In genomic region chr13:109180905-109181425, GRCh38 we compare ENCODE assay signal across 11 cellular contexts.
DNase-seq lines count a peak whose midpoint lies in the region; ATAC-seq and TF ChIP-seq lines count a peak whose summit lies in the region.
"Had no signal": no experiment of that assay in that cellular context is flagged by ENCODE, and none has a peak within 500 bp of the region (broad histone marks: within the 10 kb centered on the region; RNA-seq: fewer than 3 reads in every experiment).

No MANE protein-coding gene starts in this region.

- H3K4me3 Mint-ChIP-seq in stimulated activated memory B cell treated with anti-CD40 and anti-IgM and Interleukin-4, amounts not matched to agents 10 μg/mL and 1 μg/mL and 100 μg/mL, for 72 hours: no peak overlapping the region

- H2AK5ac ChIP-seq in neuronal stem cell (ENCODE audit: low read depth, low read length): no peak overlapping the region

- 0 out of 2 replicates have a peak, but pooled peaks cover 6% of the 10 kb centered on the region for H3F3A ChIP-seq in PC-9 (ENCODE audit: insufficient read depth, low read depth)

- no peaks in the 10 kb centered on the region for H3K27me3 Mint-ChIP-seq in stimulated activated memory B cell treated with anti-CD40 and anti-IgM and Interleukin-4, amounts not matched to agents 10 μg/mL and 1 μg/mL and 100 μg/mL, for 72 hours

- no peaks in the 10 kb centered on the region for H4K20me1 ChIP-seq in PC-9 (ENCODE audit: insufficient read depth)

- no peaks in the 10 kb centered on the region for H3K79me1 ChIP-seq in neuronal stem cell (ENCODE audit: low read depth, low read length)

- H4K91ac ChIP-seq in neuronal stem cell (ENCODE audit: low read depth, low read length, poor library complexity): no peak overlapping the region

- intact Hi-C loops in PC-9 (cut with micrococcal nuclease; ENCODE audit: unreplicated experiment) (loop anchor here (2.0 kb wide), 2 partner anchors 24 to 64 kb away; no protein-coding TSS in a partner anchor), left lung (cut with DNase I) (no loop called here)

- peak overlapping the region; percentile 70 for H3K18ac ChIP-seq in neuronal stem cell (ENCODE audit: low read length)

- H3K9me3 Mint-ChIP-seq in stimulated activated memory B cell treated with anti-CD40 and anti-IgM and Interleukin-4, amounts not matched to agents 10 μg/mL and 1 μg/mL and 100 μg/mL, for 72 hours: no peaks in the 10 kb centered on the region

- no TSS peak for BruUV-seq in PC-9 (replicated peaks; lab: Mats Ljungman, UMichigan)

- H4K8ac ChIP-seq in neuronal stem cell (ENCODE audit: low read depth, low read length): no peak overlapping the region

- no CpG with 5 or more reads among the region's 4 CpGs for WGBS in neuronal stem cell (ENCODE audit: extremely low coverage in 2 of 2, insufficient read length in 2 of 2, insufficient replicate concordance in 1 of 2), 2 donors

- ATAC-seq in stimulated activated memory B cell treated with anti-CD40 and anti-IgM and Interleukin-4, amounts not matched to agents 10 μg/mL and 1 μg/mL and 100 μg/mL, for 72 hours: no peak
- ATAC-seq in left lung: no peak

- H3K4me2 ChIP-seq in PC-9 (no peak overlapping the region), neuronal stem cell (ENCODE audit: insufficient read depth, low read length, poor library complexity, severe bottlenecking) (no peak overlapping the region)

- no peak overlapping the region for H2BK5ac ChIP-seq in neuronal stem cell (ENCODE audit: low read length)

- TF ChIP-seq CTCF in PC-9 (conservative IDR thresholded peaks at IDR 0.05): no peak
- no peak for TF ChIP-seq CTCF in epithelial cell of proximal tubule (conservative IDR thresholded peaks at IDR 0.05; ENCODE audit: low read depth, low read length)
- no peak for TF ChIP-seq CTCF in left lung (IDR thresholded peaks at IDR 0.05)

- H3K9me3 ChIP-seq in PC-9 (ENCODE audit: insufficient read depth, low read depth) (no peaks in the 10 kb centered on the region), neuronal stem cell (replicated peaks in 1 of 2; ENCODE audit: control insufficient read depth in 2 of 2, insufficient read depth in 1 of 2, low read depth in 1 of 2, low read length in 2 of 2) (peaks cover 0 to 2% of the 10 kb centered on the region in 2 donors), left lung (no peaks in the 10 kb centered on the region)

- H3K36me3 Mint-ChIP-seq in stimulated activated memory B cell treated with anti-CD40 and anti-IgM and Interleukin-4, amounts not matched to agents 10 μg/mL and 1 μg/mL and 100 μg/mL, for 72 hours: no peaks in the 10 kb centered on the region

- no peaks in the 10 kb centered on the region for H3K4me1 Mint-ChIP-seq in stimulated activated memory B cell treated with anti-CD40 and anti-IgM and Interleukin-4, amounts not matched to agents 10 μg/mL and 1 μg/mL and 100 μg/mL, for 72 hours

- H3K9me2 ChIP-seq in PC-9 (ENCODE audit: insufficient read depth): no peaks in the 10 kb centered on the region

- no peak overlapping the region for H3K4ac ChIP-seq in neuronal stem cell (ENCODE audit: low read length)

- no peak overlapping the region for H3K14ac ChIP-seq in neuronal stem cell (ENCODE audit: low read length)

- H3K27ac ChIP-seq in PC-9: peak overlapping the region; percentile 23; the same call in 1 of the 2 replicates
- no peak overlapping the region for H3K27ac ChIP-seq in neuronal stem cell (replicated peaks; ENCODE audit: low read length)
- no peak overlapping the region for H3K27ac ChIP-seq in left lung
- H3K27ac ChIP-seq: coronary artery had no signal

- DNase-seq in Daoy (ENCODE audit: low read depth): peak; percentile 53
- DNase-seq in PC-9: peak; percentile 45 to 57
- peak; percentile 13 for DNase-seq in epithelial cell of proximal tubule (ENCODE audit: low read depth)
- no peak for DNase-seq in neuronal stem cell (ENCODE audit: low spot score)
- no peak for DNase-seq in NCI-H69 (lab: John Stamatoyannopoulos, UW)
- DNase-seq in left lung: no peak
- DNase-seq in HK-2 (ENCODE audit: unreplicated experiment): no peak
- DNase-seq: NCI-H82, posterior cingulate gyrus had no signal

- no peak overlapping the region for H2BK15ac ChIP-seq in neuronal stem cell (ENCODE audit: low read length)

- peaks cover 5% of the 10 kb centered on the region; the same call in 1 of the 2 replicates for H3K36me3 ChIP-seq in PC-9 (ENCODE audit: low read depth)
- H3K36me3 ChIP-seq in neuronal stem cell (replicated peaks in 1 of 2; ENCODE audit: control insufficient read depth in 2 of 2, insufficient read depth in 2 of 2, low read length in 2 of 2): no peaks in the 10 kb centered on the region
- H3K36me3 ChIP-seq in left lung: no peaks in the 10 kb centered on the region

- no peak overlapping the region for H3K27ac Mint-ChIP-seq in stimulated activated memory B cell treated with anti-CD40 and anti-IgM and Interleukin-4, amounts not matched to agents 10 μg/mL and 1 μg/mL and 100 μg/mL, for 72 hours

- CTCF ChIA-PET in PC-9 (lab: Charles Lee): no interaction called here

- H2BK12ac ChIP-seq in neuronal stem cell (ENCODE audit: low read length): no peak overlapping the region

- H2AFZ ChIP-seq in PC-9 (no peak overlapping the region), neuronal stem cell (ENCODE audit: low read length) (peak overlapping the region; percentile 54)

- H3K23ac ChIP-seq in neuronal stem cell (ENCODE audit: low read depth, low read length, poor library complexity): no peak overlapping the region

- H2BK120ac ChIP-seq in neuronal stem cell (ENCODE audit: low read depth, low read length): no peak overlapping the region

- no peaks in the 10 kb centered on the region for H3K79me2 ChIP-seq in PC-9 (ENCODE audit: low read depth)

- no peak overlapping the region for H3K9ac ChIP-seq in neuronal stem cell (ENCODE audit: low read depth, low read length, poor library complexity)

- H3K4me3 ChIP-seq in PC-9: no peak overlapping the region
- no peak overlapping the region for H3K4me3 ChIP-seq in epithelial cell of proximal tubule (ENCODE audit: low read depth, low read length)
- no peak overlapping the region for H3K4me3 ChIP-seq in neuronal stem cell (ENCODE audit: low read length in 2 of 2)
- no peak overlapping the region for H3K4me3 ChIP-seq in left lung
- H3K4me3 ChIP-seq: coronary artery had no signal

- H3K4me1 ChIP-seq in PC-9 (replicated peaks; ENCODE audit: insufficient read depth): no peaks in the 10 kb centered on the region
- peaks cover 5 to 11% of the 10 kb centered on the region in 2 donors for H3K4me1 ChIP-seq in neuronal stem cell (ENCODE audit: control insufficient read depth in 2 of 2, insufficient read depth in 1 of 2, low read depth in 1 of 2, low read length in 2 of 2)
- H3K4me1 ChIP-seq in left lung: no peaks in the 10 kb centered on the region

- POLR2A ChIA-PET in PC-9 (lab: Charles Lee; ENCODE audit: unreplicated experiment): interaction anchor here (0.6 to 0.7 kb wide), 4 partner anchors 19 to 550 kb away, joined by 3 to 6 read pairs (median 4); no protein-coding TSS in a partner anchor

- H3K27me3 ChIP-seq in PC-9 (ENCODE audit: insufficient read depth, low read depth) (no peaks in the 10 kb centered on the region), neuronal stem cell (ENCODE audit: control insufficient read depth in 3 of 3, insufficient read depth in 3 of 3, low read depth in 1 of 3, low read length in 3 of 3) (no peaks in the 10 kb centered on the region), left lung (no peaks in the 10 kb centered on the region)

Comparison
In these comparisons a context has a peak if more than half of its experiments do, and no peak if none do; other contexts are left out.
1. DNase-seq: peak in Daoy (single experiment), PC-9 (2 of 2) and epithelial cell of proximal tubule (single experiment); none in neuronal stem cell (single experiment), NCI-H69 (single experiment), left lung (0 of 2) and HK-2 (single experiment).